13 cellular contexts compared by ENCODE assay signal in the genomic region with DNA sequence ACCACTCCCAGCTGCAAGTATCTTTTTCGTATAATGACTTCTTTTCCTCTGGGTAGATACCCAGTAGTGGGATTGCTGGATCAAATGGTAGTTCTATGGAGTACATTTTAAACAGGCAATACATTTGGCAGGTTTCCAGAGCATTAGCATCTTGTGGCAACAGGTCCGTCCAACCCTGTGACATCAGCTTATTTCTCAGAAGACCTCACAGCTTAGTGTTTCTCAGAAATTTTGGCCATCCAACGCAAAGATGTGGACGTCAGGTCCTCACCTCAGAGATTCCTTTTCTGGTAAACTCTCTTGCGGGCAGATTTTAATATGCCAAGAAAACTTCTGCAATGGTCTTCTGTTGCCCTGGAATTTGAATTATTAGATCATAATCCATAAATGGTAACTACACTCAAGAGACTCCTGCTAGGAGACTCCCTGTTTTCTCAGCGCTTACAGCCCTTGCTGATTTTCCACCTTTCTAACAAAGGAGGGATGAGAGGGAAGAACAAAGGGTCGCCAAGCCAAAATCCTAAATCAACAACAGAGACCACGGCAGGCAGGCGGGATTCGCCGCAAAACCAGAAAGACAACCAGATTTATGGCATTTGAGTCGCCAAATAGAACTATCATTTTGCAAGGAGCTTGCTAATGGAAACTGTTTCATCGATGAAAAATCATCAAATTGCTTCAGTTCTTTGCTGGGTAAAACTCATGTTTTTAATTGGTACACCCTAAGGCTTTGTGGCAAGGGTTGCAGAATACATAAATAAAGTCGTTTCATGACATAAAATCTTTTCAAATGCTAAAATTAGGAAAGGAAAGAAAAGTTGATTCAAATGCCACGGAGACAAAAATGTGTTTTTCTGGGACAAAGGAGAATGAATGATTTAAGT. TPM values are rescaled to one million over a fixed set of nuclear protein-coding genes. Genes with fewer than 3 reads are reported as not detected.
A peak's percentile ranks its signal among the peaks of the same experiment; 100 is the strongest.
DNase-seq lines count a peak whose midpoint lies in the region; ATAC-seq and TF ChIP-seq lines count a peak whose summit lies in the region.
"Had no signal": no experiment of that assay in that cellular context is flagged by ENCODE, and none has a peak within 500 bp of the region (broad histone marks: within the 10 kb centered on the region; RNA-seq: fewer than 3 reads in every experiment).

No MANE protein-coding gene starts in this region.

- H3K36me3 ChIP-seq in SK-N-MC (ENCODE audit: insufficient read depth, low read length) = no peaks in the 10 kb centered on the region

- no peaks in the 10 kb centered on the region for H3K36me3 Mint-ChIP-seq in stimulated activated effector memory CD8-positive, alpha-beta T cell treated with anti-CD3 and anti-CD28 coated beads, Interleukin-12 subunit alpha, Interleukin-12 subunit beta, amount 100 ng/mL, for 72 hours
- H3K36me3 Mint-ChIP-seq: activated naive CD4-positive, alpha-beta T cell treated with anti-CD3 and anti-CD28 coated beads, Interleukin-2, amount 50 U/mL, for 72 hours had no signal

- intact Hi-C loops in sciatic nerve (cut with DNase I) = no loop called here

- H3K4me1 Mint-ChIP-seq in stimulated activated effector memory CD8-positive, alpha-beta T cell treated with anti-CD3 and anti-CD28 coated beads, Interleukin-12 subunit alpha, Interleukin-12 subunit beta, amount 100 ng/mL, for 72 hours = no peaks in the 10 kb centered on the region

- no peaks in the 10 kb centered on the region for H3K9me3 ChIP-seq in SK-N-MC (ENCODE audit: low read depth, low read length)

- peak overlapping the region; percentile 81 for H3K27ac ChIP-seq in C4-2B
- peak overlapping the region; percentile 82 for H3K27ac ChIP-seq in SK-N-MC

- H3K4me3 Mint-ChIP-seq in stimulated activated effector memory CD8-positive, alpha-beta T cell treated with anti-CD3 and anti-CD28 coated beads, Interleukin-12 subunit alpha, Interleukin-12 subunit beta, amount 100 ng/mL, for 72 hours = no peak overlapping the region

- DNase-seq in SK-N-MC (ENCODE audit: low read depth, low spot score) (no peak), fibroblast of gingiva (ENCODE audit: low read depth) (peak; percentile 70), sciatic nerve (ENCODE audit: low spot score) (no peak), germinal center (ENCODE audit: low spot score) (no peak)
- DNase-seq in stimulated activated effector memory CD8-positive, alpha-beta T cell treated with anti-CD3 and anti-CD28 coated beads, Interleukin-12 subunit alpha, Interleukin-12 subunit beta, amount 100 ng/mL, for 72 hours (ENCODE audit: low spot score in 2 of 2) = no peak
- no peak for DNase-seq in activated naive CD4-positive, alpha-beta T cell treated with anti-CD3 and anti-CD28 coated beads, Interleukin-2, amount 50 U/mL, for 16 hours
- DNase-seq: effector CD8-positive, alpha-beta T cell; midbrain; MM.1S; stimulated activated CD4-positive, alpha-beta T cell treated with anti-CD3 and anti-CD28 coated beads, Interleukin-12 subunit alpha, Interleukin-12 subunit beta, amount 100 ng/mL, for 4 hours had no signal

- peak overlapping the region; percentile 60 for H3K9ac ChIP-seq in SK-N-MC (ENCODE audit: insufficient read length)

- peak; percentile 87 for ATAC-seq in sciatic nerve
- no peak for ATAC-seq in esophagus mucosa
- ATAC-seq in stimulated activated effector memory CD8-positive, alpha-beta T cell treated with anti-CD3 and anti-CD28 coated beads, Interleukin-12 subunit alpha, Interleukin-12 subunit beta, amount 100 ng/mL, for 72 hours = no peak
- ATAC-seq: activated naive CD4-positive, alpha-beta T cell treated with anti-CD3 and anti-CD28 coated beads, Interleukin-2, amount 50 U/mL, for 72 hours had no signal

- no peaks in the 10 kb centered on the region for H3K9me3 Mint-ChIP-seq in stimulated activated effector memory CD8-positive, alpha-beta T cell treated with anti-CD3 and anti-CD28 coated beads, Interleukin-12 subunit alpha, Interleukin-12 subunit beta, amount 100 ng/mL, for 72 hours
- H3K9me3 Mint-ChIP-seq: activated naive CD4-positive, alpha-beta T cell treated with anti-CD3 and anti-CD28 coated beads, Interleukin-2, amount 50 U/mL, for 72 hours had no signal

- no peak for TF ChIP-seq CTCF in C4-2B (conservative IDR thresholded peaks at IDR 0.05)

- H3K4me3 ChIP-seq in SK-N-MC = peak overlapping the region; percentile 73

- H3K27ac Mint-ChIP-seq in stimulated activated effector memory CD8-positive, alpha-beta T cell treated with anti-CD3 and anti-CD28 coated beads, Interleukin-12 subunit alpha, Interleukin-12 subunit beta, amount 100 ng/mL, for 72 hours = no peak overlapping the region
- H3K27ac Mint-ChIP-seq: activated naive CD4-positive, alpha-beta T cell treated with anti-CD3 and anti-CD28 coated beads, Interleukin-2, amount 50 U/mL, for 72 hours had no signal

RNA-seq across cellular contexts. Expression of a gene that starts 34.1 kb away (rescaled TPM):
- 79.5 TPM for total RNA-seq in sciatic nerve
- total RNA-seq in esophagus mucosa = 16.2 TPM
